ENCODE assay signal across 28 cellular contexts in the genomic region with DNA sequence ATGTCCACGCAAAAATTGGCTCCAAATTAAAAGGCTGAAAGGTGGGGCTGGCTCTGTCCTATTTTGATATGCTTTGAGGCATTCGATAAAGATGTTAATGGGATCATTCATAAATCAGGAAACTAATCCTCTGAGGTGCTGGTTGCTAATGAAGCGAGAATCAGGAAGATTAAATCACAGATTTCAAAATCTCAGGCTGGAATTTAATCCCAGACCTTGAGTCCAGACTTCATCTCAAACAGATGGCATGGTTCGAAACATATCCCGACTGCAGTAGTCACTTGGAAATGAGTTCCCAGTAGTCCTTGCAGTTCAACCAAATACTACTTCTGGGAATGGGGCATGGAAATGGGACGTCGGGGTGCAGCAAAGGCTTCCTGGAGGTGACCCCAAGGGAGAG. TPM values are rescaled to one million over a fixed set of nuclear protein-coding genes. Genes with fewer than 3 reads are reported as not detected.
DNase-seq lines count a peak whose midpoint lies in the region; ATAC-seq, FAIRE-seq and TF ChIP-seq lines count a peak whose summit lies in the region.
"Had no signal": no experiment of that assay in that cellular context is flagged by ENCODE, and none has a peak within 500 bp of the region (broad histone marks: within the 10 kb centered on the region; RNA-seq: fewer than 3 reads in every experiment).

No MANE protein-coding gene starts in this region.

- TF ChIP-seq POLR2A in stomach (IDR thresholded peaks at IDR 0.05) = no peak

- TF ChIP-seq CTCF in right atrium auricular region (IDR thresholded peaks at IDR 0.05) (no peak), stomach (IDR thresholded peaks at IDR 0.05) (no peak)

- no peak overlapping the region for H3K4me3 Mint-ChIP-seq in T-helper 17 cell
- H3K4me3 Mint-ChIP-seq: CD14-positive monocyte; CD4-positive, alpha-beta T cell; CD8-positive, alpha-beta memory T cell; HFFc6 had no signal

- ATAC-seq in T-helper 17 cell (no peak), GM18909 (IDR thresholded peaks at IDR 0.05; ENCODE audit: poor library complexity, unreplicated experiment) (no peak)
- ATAC-seq: A549 had no signal

- intact Hi-C loops in cardiac septum (cut with DNase I) = no loop called here
- intact Hi-C loops in stomach (cut with DNase I; ENCODE audit: low total_unique reads) = no loop called here

- H3K36me3 Mint-ChIP-seq in T-helper 17 cell (ENCODE audit: low read depth) = peaks cover 4% of the 10 kb centered on the region
- H3K36me3 Mint-ChIP-seq: CD14-positive monocyte; CD8-positive, alpha-beta memory T cell had no signal

- H3K4me3 ChIP-seq in right atrium auricular region (no peak overlapping the region), stomach (no peak overlapping the region)
- H3K4me3 ChIP-seq: A549; BLaER1 treated with 17β-estradiol and CSF1 and Interleukin-3, amounts not matched to agents 10 nM and 100 nM; HAP-1 had no signal

- peaks cover 29% of the 10 kb centered on the region for H3K27me3 Mint-ChIP-seq in T-helper 17 cell
- H3K27me3 Mint-ChIP-seq: CD4-positive, alpha-beta T cell had no signal

- H3K27ac ChIP-seq in right atrium auricular region (no peak overlapping the region), stomach (no peak overlapping the region)
- H3K27ac ChIP-seq: A549; BLaER1 treated with 17β-estradiol and CSF1 and Interleukin-3, amounts not matched to agents 10 nM and 100 nM had no signal

- no peak for TF ChIP-seq EP300 in stomach (IDR thresholded peaks at IDR 0.05)

- peak overlapping the region; percentile 29 for H3K27ac Mint-ChIP-seq in T-helper 17 cell
- H3K27ac Mint-ChIP-seq: CD14-positive monocyte; CD4-positive, alpha-beta T cell; CD8-positive, alpha-beta memory T cell; HFFc6 had no signal

- peak; percentile 32 for DNase-seq in right atrium auricular region (ENCODE audit: low spot score)
- no peak for DNase-seq in cardiac septum (ENCODE audit: low spot score)
- DNase-seq in NCI-H524 treated with DMSO at 0.1 percent for 48 hours (lab: John Stamatoyannopoulos, UW) = peak; percentile 57
- no peak for DNase-seq in T-helper 17 cell
- no peak for DNase-seq in urothelium cell line (ENCODE audit: low spot score)
- no peak for DNase-seq in stomach
- no peak for DNase-seq in activated naive CD4-positive, alpha-beta T cell treated with anti-CD3 and anti-CD28 coated beads, Interleukin-2, amount 50 U/mL, for 16 hours
- DNase-seq: 8988T; ACHN; AML-193; BE2C; CD4-positive, alpha-beta T cell; CD8-positive, alpha-beta memory T cell; DMS53; DMS79 treated with DMSO at 0.1 percent for 48 hours; GF-D8; GOT3; HFFc6 had no signal

- WGBS in stomach, 5 donors = 78 to 83% (median 81%) methylated on average over 7 of the region's 7 CpGs

- H3K9me3 ChIP-seq in right atrium auricular region (no peaks in the 10 kb centered on the region), T-helper 17 cell (ENCODE audit: control insufficient read depth, low read length, poor library complexity, severe bottlenecking) (no peaks in the 10 kb centered on the region), stomach (no peaks in the 10 kb centered on the region)
- H3K9me3 ChIP-seq: A549; BE2C; BLaER1 treated with 17β-estradiol and CSF1 and Interleukin-3, amounts not matched to agents 10 nM and 100 nM; HAP-1 had no signal

- no peaks in the 10 kb centered on the region for H3K4me1 Mint-ChIP-seq in T-helper 17 cell
- H3K4me1 Mint-ChIP-seq: CD14-positive monocyte; CD8-positive, alpha-beta memory T cell had no signal

- no peaks in the 10 kb centered on the region for H3K4me1 ChIP-seq in right atrium auricular region
- no peaks in the 10 kb centered on the region for H3K4me1 ChIP-seq in stomach
- H3K4me1 ChIP-seq: A549; BE2C; BLaER1 treated with 17β-estradiol and CSF1 and Interleukin-3, amounts not matched to agents 10 nM and 100 nM had no signal

- FAIRE-seq in urothelium cell line (lab: Jason Lieb, UNC) = peak; percentile 66
- FAIRE-seq: A549, GM12891, GM18507, H54 had no signal

- no peaks in the 10 kb centered on the region for H3K27me3 ChIP-seq in right atrium auricular region
- H3K27me3 ChIP-seq in stomach = peaks cover 0 to 9% (median 0%) of the 10 kb centered on the region in 3 donors
- H3K27me3 ChIP-seq: BE2C; BLaER1 treated with 17β-estradiol and CSF1 and Interleukin-3, amounts not matched to agents 10 nM and 100 nM had no signal

- no peaks in the 10 kb centered on the region for H3K36me3 ChIP-seq in right atrium auricular region
- H3K36me3 ChIP-seq in stomach = no peaks in the 10 kb centered on the region
- H3K36me3 ChIP-seq: BE2C; BLaER1 treated with 17β-estradiol and CSF1 and Interleukin-3, amounts not matched to agents 10 nM and 100 nM; HAP-1 had no signal

RNA-seq across cellular contexts. Expression of a gene that starts 4.5 kb away (rescaled TPM):
- not detected for total RNA-seq in right atrium auricular region
- not detected for total RNA-seq in cardiac septum
- total RNA-seq in T-helper 17 cell = not detected
- not detected for total RNA-seq in stomach
- polyA plus RNA-seq in stomach = under 1 TPM in 1 of 3 donors, not detected in 2; 0.25 TPM
- total RNA-seq: CD4-positive, alpha-beta T cell; CD8-positive, alpha-beta memory T cell; Daoy; G401 had no signal
- polyA plus RNA-seq: CD14-positive monocyte; CD8-positive, alpha-beta memory T cell had no signal

RNA-seq across cellular contexts. Expression of a gene that starts 27.3 kb away (rescaled TPM):
- not detected for total RNA-seq in right atrium auricular region
- total RNA-seq in cardiac septum = not detected
- total RNA-seq in T-helper 17 cell = not detected
- not detected for total RNA-seq in stomach
- not detected for polyA plus RNA-seq in stomach
- total RNA-seq: CD4-positive, alpha-beta T cell; CD8-positive, alpha-beta memory T cell; Daoy; G401; HFFc6 had no signal
- polyA plus RNA-seq: A549; CD14-positive monocyte; CD8-positive, alpha-beta memory T cell had no signal

Comparison
In these comparisons a context has a peak if more than half of its experiments do, and no peak if none do; other contexts are left out.
1. DNase-seq: peak in right atrium auricular region (single experiment) and NCI-H524 treated with DMSO at 0.1 percent for 48 hours (single experiment); none in cardiac septum (single experiment), T-helper 17 cell (0 of 3), urothelium cell line (single experiment), stomach (single experiment) and activated naive CD4-positive, alpha-beta T cell treated with anti-CD3 and anti-CD28 coated beads, Interleukin-2, amount 50 U/mL, for 16 hours (single experiment).